In the genomic region with DNA sequence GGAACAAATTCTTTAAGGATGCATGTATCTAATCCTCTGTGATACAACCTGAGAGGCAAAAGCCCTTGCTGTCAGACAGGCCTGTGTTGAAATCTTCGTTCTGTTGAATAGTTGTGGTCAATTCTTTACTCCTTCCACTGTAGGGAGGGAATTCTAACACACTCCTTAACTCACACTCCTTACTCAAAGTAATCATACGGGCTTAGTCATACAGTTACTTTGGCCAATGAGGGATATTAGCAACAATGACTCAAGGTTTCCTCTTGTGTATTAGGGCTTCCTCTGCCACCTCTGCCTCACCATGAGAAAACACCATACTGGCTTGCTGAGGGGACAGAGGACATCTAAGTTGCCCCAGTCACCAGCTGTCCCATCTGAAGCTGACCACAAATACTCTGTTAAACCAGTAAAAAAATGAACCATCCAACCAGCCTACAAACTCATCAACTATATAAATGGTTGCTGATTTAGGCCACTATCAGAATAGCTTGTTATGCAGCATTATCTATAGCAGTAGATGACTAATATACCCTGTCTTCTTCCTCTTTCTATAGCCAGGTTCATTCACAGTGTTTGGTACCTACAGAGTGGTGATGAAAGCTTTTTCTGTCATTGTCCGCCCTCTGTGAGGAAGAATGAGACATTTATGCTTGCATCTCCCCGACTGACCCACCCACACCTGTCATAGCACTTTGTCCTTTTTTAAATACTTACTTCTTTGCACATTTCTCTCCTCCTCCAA, we compare ENCODE assay signal across 14 cellular contexts.
A peak's percentile ranks its signal among the peaks of the same experiment; 100 is the strongest.
DNase-seq lines count a peak whose midpoint lies in the region; ATAC-seq and TF ChIP-seq lines count a peak whose summit lies in the region.
"Had no signal": no experiment of that assay in that cellular context is flagged by ENCODE, and none has a peak within 500 bp of the region (broad histone marks: within the 10 kb centered on the region; RNA-seq: fewer than 3 reads in every experiment).

No MANE protein-coding gene starts in this region.

- intact Hi-C loops in A673 (cut with micrococcal nuclease; ENCODE audit: unreplicated experiment) = no loop called here

- peaks cover 6 to 9% of the 10 kb centered on the region in 2 donors for H3K9me3 Mint-ChIP-seq in activated T-cell treated with anti-CD3 and anti-CD28 coated beads, Interleukin-2, amount 50 U/mL, for 72 hours

- no peak for TF ChIP-seq CTCF in A673 (conservative IDR thresholded peaks at IDR 0.05; ENCODE audit: low read depth, low read length)

- no peak overlapping the region for H3K27ac ChIP-seq in A673 (ENCODE audit: low read depth, low read length, poor library complexity, severe bottlenecking)
- H3K27ac ChIP-seq: VCaP had no signal

- H3K36me3 Mint-ChIP-seq in activated T-cell treated with anti-CD3 and anti-CD28 coated beads, Interleukin-2, amount 50 U/mL, for 72 hours (ENCODE audit: insufficient read depth in 2 of 2) = peaks cover 2 to 3% of the 10 kb centered on the region in 2 donors

- H3K4me1 Mint-ChIP-seq in activated T-cell treated with anti-CD3 and anti-CD28 coated beads, Interleukin-2, amount 50 U/mL, for 72 hours (ENCODE audit: low read depth) = no peaks in the 10 kb centered on the region
- H3K4me1 Mint-ChIP-seq: brain had no signal

- H3K4me1 ChIP-seq in A673 (ENCODE audit: insufficient read depth, low read length, poor library complexity, severe bottlenecking) = no peaks in the 10 kb centered on the region

- BruUV-seq in A673 (replicated peaks; lab: Mats Ljungman, UMichigan) = no TSS peak

- no peak overlapping the region for H3K4me3 Mint-ChIP-seq in activated T-cell treated with anti-CD3 and anti-CD28 coated beads, Interleukin-2, amount 50 U/mL, for 72 hours
- H3K4me3 Mint-ChIP-seq: activated T-cell treated with anti-CD3 and anti-CD28 coated beads, Interleukin-2, amount 50 U/mL, for 24 hours; brain had no signal

- H3K27me3 Mint-ChIP-seq in activated T-cell treated with anti-CD3 and anti-CD28 coated beads, Interleukin-2, amount 50 U/mL, for 72 hours (ENCODE audit: low read depth) = no peaks in the 10 kb centered on the region
- H3K27me3 Mint-ChIP-seq: activated T-cell treated with anti-CD3 and anti-CD28 coated beads, Interleukin-2, amount 50 U/mL, for 24 hours had no signal

- no peaks in the 10 kb centered on the region for H3K36me3 ChIP-seq in A673 (ENCODE audit: insufficient read depth, low read length, poor library complexity, severe bottlenecking)

- no peak for ATAC-seq in activated T-cell treated with anti-CD3 and anti-CD28 coated beads, Interleukin-2, amount 50 U/mL, for 72 hours (replicated peaks in 1 of 2)
- ATAC-seq: Right ventricle myocardium inferior had no signal

- peaks cover 28% of the 10 kb centered on the region for H3K9me3 ChIP-seq in A673 (ENCODE audit: low read depth, low read length, poor library complexity, severe bottlenecking)

- H3K27ac Mint-ChIP-seq in activated T-cell treated with anti-CD3 and anti-CD28 coated beads, Interleukin-2, amount 50 U/mL, for 72 hours = no peak overlapping the region
- H3K27ac Mint-ChIP-seq: activated T-cell treated with anti-CD3 and anti-CD28 coated beads, Interleukin-2, amount 50 U/mL, for 24 hours had no signal

- POLR2A ChIA-PET in A673 (lab: Charles Lee; ENCODE audit: low non-redundant PET) = no interaction called here

- H3K27me3 ChIP-seq in A673 (replicated peaks; ENCODE audit: insufficient read depth, low read depth, low read length, poor library complexity) = no peaks in the 10 kb centered on the region

- H3K4me3 ChIP-seq in skeletal muscle cell (ENCODE audit: low read depth, low read length) = no peak overlapping the region
- no peak overlapping the region for H3K4me3 ChIP-seq in A673 (ENCODE audit: low read depth, low read length, poor library complexity, severe bottlenecking)

- peak; percentile 87 for DNase-seq in GM03348 (ENCODE audit: low spot score)
- peak; percentile 77 for DNase-seq in RKO (ENCODE audit: low spot score)
- DNase-seq in fibroblast of gingiva (ENCODE audit: low read depth) = peak; percentile 54
- DNase-seq in skeletal muscle cell (ENCODE audit: low read depth) = peak; percentile 48
- no peak for DNase-seq in activated T-cell treated with anti-CD3 and anti-CD28 coated beads, Interleukin-2, amount 50 U/mL, for 72 hours
- no peak for DNase-seq in NCI-H2171 (lab: John Stamatoyannopoulos, UW)
- no peak for DNase-seq in A673 (ENCODE audit: low spot score)
- no peak for DNase-seq in SK-N-DZ (ENCODE audit: low spot score)
- DNase-seq: activated T-cell treated with anti-CD3 and anti-CD28 coated beads, Interleukin-2, amount 50 U/mL, for 24 hours; left cardiac atrium; NCI-H524 treated with DMSO at 0.1 percent for 48 hours had no signal

- CTCF ChIA-PET in A673 (lab: Charles Lee) = no interaction called here

Comparison
In these comparisons a context has a peak if more than half of its experiments do, and no peak if none do; other contexts are left out.
1. DNase-seq: peak in GM03348 (single experiment), RKO (single experiment), fibroblast of gingiva (single experiment) and skeletal muscle cell (single experiment); none in activated T-cell treated with anti-CD3 and anti-CD28 coated beads, Interleukin-2, amount 50 U/mL, for 72 hours (0 of 2), NCI-H2171 (single experiment), A673 (single experiment) and SK-N-DZ (single experiment).